Comparison of ENCODE assay signal across 12 cellular contexts in the genomic region with DNA sequence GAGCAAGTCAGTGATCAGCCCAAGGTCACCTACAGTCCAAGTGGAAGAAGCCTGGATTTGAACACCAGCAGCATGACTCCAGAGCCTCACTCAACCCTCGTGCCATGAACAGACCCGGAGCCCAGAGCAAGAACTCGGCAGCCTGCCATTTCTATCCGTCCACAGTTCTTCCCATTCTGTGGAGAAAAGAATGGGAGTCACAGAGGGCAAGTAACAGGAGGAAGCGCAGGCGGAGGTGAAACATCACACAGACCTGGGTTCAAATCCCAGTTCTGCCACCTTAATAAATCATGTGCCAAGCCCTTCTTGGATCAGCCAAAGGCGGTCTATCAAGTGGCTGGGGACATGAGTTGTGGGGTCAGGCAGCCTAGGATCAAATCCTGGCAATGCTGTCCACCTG. TPM values are rescaled to one million over a fixed set of nuclear protein-coding genes. Genes with fewer than 3 reads are reported as not detected.
DNase-seq lines count a peak whose midpoint lies in the region; ATAC-seq and TF ChIP-seq lines count a peak whose summit lies in the region.
"Had no signal": no experiment of that assay in that cellular context is flagged by ENCODE, and none has a peak within 500 bp of the region (broad histone marks: within the 10 kb centered on the region; RNA-seq: fewer than 3 reads in every experiment).

No MANE protein-coding gene starts in this region.

- H3K4me1 ChIP-seq in Panc1 (ENCODE audit: control insufficient read depth, insufficient read depth, low read length) (peaks cover 32% of the 10 kb centered on the region), rectal smooth muscle tissue (ENCODE audit: control insufficient read depth, insufficient read depth, low read length) (no peaks in the 10 kb centered on the region)

- TF ChIP-seq CTCF in GM06990 (IDR thresholded peaks at IDR 0.05; ENCODE audit: insufficient read depth, low read length, poor library complexity, severe bottlenecking): no peak
- no peak for TF ChIP-seq CTCF in Panc1 (IDR thresholded peaks at IDR 0.05)
- TF ChIP-seq CTCF in endothelial cell (IDR thresholded peaks at IDR 0.05; ENCODE audit: unreplicated experiment): no peak
- no peak for TF ChIP-seq CTCF in GM13976 (IDR thresholded peaks at IDR 0.05; ENCODE audit: borderline replicate concordance, control extremely low read depth, extremely low read depth, insufficient read depth, missing control alignments)

- CTCF ChIA-PET in Panc1 (lab: Charles Lee): no interaction called here

- no peak overlapping the region for H3K27ac Mint-ChIP-seq in endothelial cell (ENCODE audit: unreplicated experiment)

- H3K36me3 ChIP-seq in GM06990 (ENCODE audit: control insufficient read depth, insufficient read depth, low read length): no peaks in the 10 kb centered on the region; the same call in 1 of the 2 replicates
- no peaks in the 10 kb centered on the region for H3K36me3 ChIP-seq in Panc1 (ENCODE audit: control insufficient read depth, insufficient read depth, low read length)
- no peaks in the 10 kb centered on the region for H3K36me3 ChIP-seq in rectal smooth muscle tissue (ENCODE audit: control insufficient read depth, insufficient read depth, low read length)

- peak overlapping the region; percentile 40 for H3K4me3 ChIP-seq in GM06990 (replicated peaks; ENCODE audit: low read depth, low read length)
- H3K4me3 ChIP-seq in Panc1 (ENCODE audit: low read depth in 2 of 2, low read length in 2 of 2): no peak overlapping the region
- H3K4me3 ChIP-seq in rectal smooth muscle tissue (ENCODE audit: low read length): peak overlapping the region; percentile 10
- H3K4me3 ChIP-seq: body of pancreas had no signal

- H3K27me3 ChIP-seq in GM06990 (replicated peaks; ENCODE audit: control insufficient read depth, insufficient read depth, low read length) (no peaks in the 10 kb centered on the region), Panc1 (ENCODE audit: control insufficient read depth, insufficient read depth, low read length) (no peaks in the 10 kb centered on the region), rectal smooth muscle tissue (ENCODE audit: control insufficient read depth, insufficient read depth, low read length) (peaks cover 3% of the 10 kb centered on the region)

- no peak for DNase-seq in GM06990 (ENCODE audit: extremely low read depth, insufficient read length)
- DNase-seq in Panc1 (ENCODE audit: low read depth, low spot score): no peak
- DNase-seq in endothelial cell (ENCODE audit: low spot score): no peak
- no peak for DNase-seq in GM13976 (ENCODE audit: low spot score)
- DNase-seq: body of pancreas, foreskin melanocyte, NCI-H1092 treated with DMSO at 0.1 percent for 48 hours had no signal

- H3K27ac ChIP-seq in Panc1 (ENCODE audit: low read length) (peak overlapping the region; percentile 77; the same call in 1 of the 2 replicates), rectal smooth muscle tissue (ENCODE audit: low read depth, low read length) (peak overlapping the region; percentile 21)

- in situ Hi-C loops in Panc1 (cut with HindIII; ENCODE audit: low pct_unique_long_range_greater_than_20kb, low sequenced_read_pairs): no loop called here
- in situ Hi-C loops in GM13976 (cut with MboI; ENCODE audit: low sequenced_read_pairs, unreplicated experiment): no loop called here

- no peak overlapping the region for H3K9ac ChIP-seq in rectal smooth muscle tissue (ENCODE audit: low read length)

- H3K9me3 Mint-ChIP-seq in endothelial cell (ENCODE audit: unreplicated experiment): no peaks in the 10 kb centered on the region
- H3K9me3 Mint-ChIP-seq: HFFc6 had no signal

- peaks cover 55% of the 10 kb centered on the region for H3K4me1 Mint-ChIP-seq in endothelial cell (ENCODE audit: unreplicated experiment)

- H3K27me3 Mint-ChIP-seq in endothelial cell (ENCODE audit: unreplicated experiment): peaks cover 5% of the 10 kb centered on the region

- BruUV-seq in Panc1 (replicated peaks; lab: Mats Ljungman, UMichigan): no TSS peak

- POLR2A ChIA-PET in Panc1 (lab: Charles Lee): no interaction called here

- H3K9me3 ChIP-seq in Panc1 (ENCODE audit: control insufficient read depth, insufficient read depth, low read depth, low read length): no peaks in the 10 kb centered on the region
- H3K9me3 ChIP-seq: body of pancreas had no signal

- ATAC-seq in Panc1 (no peak), GM19455 (IDR thresholded peaks at IDR 0.05; ENCODE audit: unreplicated experiment) (no peak), HG03139 (IDR thresholded peaks at IDR 0.05; ENCODE audit: unreplicated experiment) (no peak), HG02623 (IDR thresholded peaks at IDR 0.05; ENCODE audit: unreplicated experiment) (no peak)
- ATAC-seq: body of pancreas had no signal

- intact Hi-C loops in Panc1 (cut with micrococcal nuclease; ENCODE audit: unreplicated experiment): loop anchor here (10.0 kb wide), 1 partner anchor 81 kb away; no protein-coding TSS in a partner anchor

- H3K36me3 Mint-ChIP-seq in endothelial cell (ENCODE audit: low read depth, unreplicated experiment): peaks cover 32% of the 10 kb centered on the region

- peak overlapping the region; percentile 75 for H3K4me3 Mint-ChIP-seq in endothelial cell (ENCODE audit: unreplicated experiment)

RNA-seq across cellular contexts. Expression of a gene that starts 4.3 kb away (rescaled TPM):
- total RNA-seq in Panc1 (2021; ENCODE audit: unreplicated experiment) (20.0 TPM), endothelial cell (ENCODE audit: unreplicated experiment) (248 TPM)
- polyA plus RNA-seq in Panc1 (2012; ENCODE audit: insufficient read length): 18.5 TPM

Comparison
In these comparisons a context has a peak if more than half of its experiments do, and no peak if none do; other contexts are left out.
1. H3K4me3 ChIP-seq: peak in GM06990 (single experiment) and rectal smooth muscle tissue (single experiment); none in Panc1 (0 of 2).
2. RNA of a gene that starts 4.3 kb away (total RNA-seq): 248 TPM in endothelial cell (single experiment); 20.0 TPM in Panc1 (single experiment); every median in the first group is over 10 times any median in the second.